ENCODE assay signal across 8 cellular contexts in genomic region chr6:722077-722524, GRCh38. TPM values are rescaled to one million over a fixed set of nuclear protein-coding genes. Genes with fewer than 3 reads are reported as not detected.
DNase-seq lines count a peak whose midpoint lies in the region; ATAC-seq and TF ChIP-seq lines count a peak whose summit lies in the region.

No MANE protein-coding gene starts in this region.

- H3K4me3 ChIP-seq in Jurkat, Clone E6-1 (ENCODE audit: low read length): no peak overlapping the region
- no peak overlapping the region for H3K4me3 ChIP-seq in SJSA1
- H3K4me3 ChIP-seq in fibroblast of villous mesenchyme (ENCODE audit: low read depth, low read length): no peak overlapping the region
- no peak overlapping the region for H3K4me3 ChIP-seq in suprapubic skin

- no peak for TF ChIP-seq POLR2A in suprapubic skin (IDR thresholded peaks at IDR 0.05)

- H3K27me3 ChIP-seq in SJSA1 (replicated peaks) (no peaks in the 10 kb centered on the region), suprapubic skin (peaks cover 8% of the 10 kb centered on the region)

- no peaks in the 10 kb centered on the region for H3K9me3 ChIP-seq in SJSA1 (replicated peaks)
- no peaks in the 10 kb centered on the region for H3K9me3 ChIP-seq in suprapubic skin

- TF ChIP-seq EP300 in suprapubic skin (IDR thresholded peaks at IDR 0.05): no peak

- TF ChIP-seq CTCF in fibroblast of villous mesenchyme (IDR thresholded peaks at IDR 0.05; ENCODE audit: insufficient read depth, low read depth, low read length): peak; percentile 95
- peak; percentile 62 to 88 for TF ChIP-seq CTCF in suprapubic skin (IDR thresholded peaks at IDR 0.05)

- 11% methylated on average over 11 of the region's 11 CpGs for WGBS in suprapubic skin

- DNase-seq in ELR (ENCODE audit: low read depth) (peak; percentile 93), SJSA1 (ENCODE audit: low read depth in 1 of 2, low spot score in 2 of 2) (peak; percentile 72 to 90), fibroblast of villous mesenchyme (ENCODE audit: low read depth) (peak; percentile 92), nucleus accumbens (lab: John Stamatoyannopoulos, UW) (peak in 39 of 56 donors; percentile 2 to 76 (median 21)), suprapubic skin (ENCODE audit: low spot score in 2 of 2) (no peak)
- peak; percentile 70 for DNase-seq in Jurkat, Clone E6-1 (ENCODE audit: low read depth, low spot score)
- DNase-seq in activated effector memory CD4-positive, alpha-beta T cell treated with Interleukin-2 at 50 U/mL for 16 hours: peak; percentile 55

- H3K27ac ChIP-seq in SJSA1 (peak overlapping the region; percentile 47), suprapubic skin (no peak overlapping the region)

- peaks cover 8% of the 10 kb centered on the region for H3K4me1 ChIP-seq in SJSA1 (replicated peaks)
- no peaks in the 10 kb centered on the region for H3K4me1 ChIP-seq in suprapubic skin

- ATAC-seq in GM19452 (IDR thresholded peaks at IDR 0.05; ENCODE audit: unreplicated experiment): no peak

- H3K36me3 ChIP-seq in SJSA1: no peaks in the 10 kb centered on the region
- H3K36me3 ChIP-seq in suprapubic skin: no peaks in the 10 kb centered on the region

RNA-seq across cellular contexts. Expression of gene EXOC2, which starts 29.2 kb away (rescaled TPM):
- polyA plus RNA-seq in Jurkat, Clone E6-1 (2012; ENCODE audit: insufficient read depth, insufficient read length): 29.2 TPM
- total RNA-seq in SJSA1 (2014; rRNA removed; shearing (Covaris generic)): 60.8 and 86.5 TPM in 2 replicates
- total RNA-seq in fibroblast of villous mesenchyme: 24.8 and 29.8 TPM in 2 replicates
- 10 to 100 TPM; 17.7 to 28.1 (median 20.3) TPM for total RNA-seq in suprapubic skin

Comparison
In these comparisons a context has a peak if more than half of its experiments do, and no peak if none do; other contexts are left out.
1. DNase-seq: peak in ELR (single experiment), Jurkat, Clone E6-1 (single experiment), SJSA1 (2 of 2), activated effector memory CD4-positive, alpha-beta T cell treated with Interleukin-2 at 50 U/mL for 16 hours (single experiment), fibroblast of villous mesenchyme (single experiment) and nucleus accumbens (39 of 56); none in suprapubic skin (0 of 2).